Comparison of ENCODE assay signal across 8 cellular contexts in the genomic region with DNA sequence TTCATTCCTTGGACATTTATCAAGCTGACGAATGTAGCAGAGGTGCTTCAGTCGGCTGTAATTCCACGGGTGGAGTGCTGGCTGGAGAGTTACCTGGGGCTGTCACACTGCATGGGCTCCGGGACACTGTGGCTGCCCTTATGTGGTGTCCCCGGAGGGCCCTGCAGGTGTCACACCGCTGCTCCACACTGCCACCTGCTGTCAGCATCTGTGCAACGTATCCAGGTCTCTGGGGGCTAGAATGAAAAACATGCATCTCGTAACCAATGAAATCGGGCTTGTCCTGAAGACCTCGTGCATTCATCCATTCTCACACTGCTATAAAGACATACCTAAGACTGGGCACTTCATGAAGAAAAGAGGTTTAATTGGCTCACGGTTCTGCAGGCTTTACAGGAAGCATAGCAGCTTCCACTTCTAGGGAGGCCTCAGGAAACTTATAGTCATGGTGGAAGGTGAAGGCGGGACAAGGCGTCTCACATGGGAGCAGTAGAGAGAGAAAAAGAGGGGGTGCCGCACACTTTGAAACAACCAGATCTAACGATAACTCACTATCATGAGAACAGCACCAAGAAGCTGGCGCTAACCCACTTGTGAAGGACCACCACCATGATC. TPM values are rescaled to one million over a fixed set of nuclear protein-coding genes. Genes with fewer than 3 reads are reported as not detected.
A peak's percentile ranks its signal among the peaks of the same experiment; 100 is the strongest.
DNase-seq lines count a peak whose midpoint lies in the region; ATAC-seq and TF ChIP-seq lines count a peak whose summit lies in the region.

No MANE protein-coding gene starts in this region.

- dilution Hi-C loops in mammary epithelial cell (cut with HindIII; ENCODE audit: low sequenced_read_pairs) = loop anchor here (25.0 kb wide), 1 partner anchor 465 kb away; no protein-coding TSS in a partner anchor

- peaks cover 2% of the 10 kb centered on the region for H3K9me3 ChIP-seq in mammary epithelial cell (replicated peaks; ENCODE audit: insufficient read depth, low read length)

- 35% methylated on average over 14 of the region's 16 CpGs for WGBS in mammary epithelial cell (ENCODE audit: low coverage, missing lambda C conversion rate)

- no peak overlapping the region for H3K4me3 ChIP-seq in mammary epithelial cell (replicated peaks in 1 of 3; ENCODE audit: insufficient read depth in 1 of 3, low read depth in 2 of 3, low read length in 3 of 3)

- no peak overlapping the region for H3K4me3 Mint-ChIP-seq in WTC11

- H3K9me3 Mint-ChIP-seq in WTC11 = peaks cover 15% of the 10 kb centered on the region

- intact Hi-C loops in mammary epithelial cell (cut with micrococcal nuclease) = loop anchor here (1.0 to 10.0 kb wide), 3 partner anchors 122 to 305 kb away; no protein-coding TSS in a partner anchor

- H3K4me1 ChIP-seq in mammary epithelial cell (ENCODE audit: insufficient read depth, low read length) = no peaks in the 10 kb centered on the region

- no peak overlapping the region for H2AFZ ChIP-seq in mammary epithelial cell (ENCODE audit: low read depth, low read length)

- H4K20me1 ChIP-seq in mammary epithelial cell (ENCODE audit: insufficient read depth, low read length) = no peaks in the 10 kb centered on the region

- BruUV-seq in mammary epithelial cell (replicated peaks; lab: Mats Ljungman, UMichigan) = no TSS peak

- ATAC-seq in WTC11 (peak; percentile 96), GM21619 (IDR thresholded peaks at IDR 0.05; ENCODE audit: unreplicated experiment) (no peak)

- H3K9ac ChIP-seq in mammary epithelial cell (ENCODE audit: insufficient read depth, low read length) = no peak overlapping the region

- DNase-seq in NCI-H146 (lab: John Stamatoyannopoulos, UW) (peak; percentile 23), NCI-H146 treated with DMSO at 0.1 percent for 48 hours (lab: John Stamatoyannopoulos, UW; ENCODE audit: unreplicated experiment) (no peak), MV-4-11 (lab: John Stamatoyannopoulos, UW) (peak; percentile 37), WTC11 (ENCODE audit: low spot score) (peak; percentile 88), mammary epithelial cell (peak; percentile 21), kidney tubule cell (ENCODE audit: low spot score) (peak; percentile 62)
- DNase-seq in stimulated activated CD4-positive, alpha-beta T cell treated with anti-CD3 and anti-CD28 coated beads, Interleukin-4, amount 100 ng/mL, for 4 hours = peak; percentile 78 to 87

- peaks cover 9% of the 10 kb centered on the region for H3K36me3 Mint-ChIP-seq in WTC11

- no peaks in the 10 kb centered on the region for H3K79me2 ChIP-seq in mammary epithelial cell (ENCODE audit: insufficient read depth, low read length)

- H3K4me1 Mint-ChIP-seq in WTC11 = no peaks in the 10 kb centered on the region

- TF ChIP-seq CTCF in WTC11 (IDR thresholded peaks at IDR 0.05) = peak; percentile 70
- peak; percentile 82 to 93 for TF ChIP-seq CTCF in mammary epithelial cell (conservative IDR thresholded peaks at IDR 0.05 in 1 of 2, IDR thresholded peaks at IDR 0.05 in 1 of 2; ENCODE audit: extremely low read depth in 1 of 2, insufficient read depth in 1 of 2, low read depth in 1 of 2, low read length in 2 of 2)

- in situ Hi-C loops in mammary epithelial cell (cut with MboI; ENCODE audit: low sequenced_read_pairs in 2 of 2) = no loop called here

- no peaks in the 10 kb centered on the region for H3K27me3 ChIP-seq in mammary epithelial cell (ENCODE audit: insufficient read depth, low read length)

- no peak overlapping the region for H3K4me2 ChIP-seq in mammary epithelial cell (ENCODE audit: insufficient read depth, low read depth, low read length)

- H3K27ac Mint-ChIP-seq in WTC11 = no peak overlapping the region

- H3K27me3 Mint-ChIP-seq in WTC11 (ENCODE audit: low read depth) = peaks cover 18% of the 10 kb centered on the region

- CTCF ChIA-PET in WTC11 (lab: Charles Lee) (interaction anchor here (0.5 to 4.0 kb wide), 6 partner anchors 11 to 649 kb away, joined by 3 to 43 read pairs (median 4); a partner anchor contains a TSS), mammary epithelial cell (lab: Charles Lee; ENCODE audit: low non-redundant PET) (no interaction called here)

- H3K27ac ChIP-seq in mammary epithelial cell (ENCODE audit: insufficient read depth, low read depth, low read length) = no peak overlapping the region

- no peaks in the 10 kb centered on the region for H3K36me3 ChIP-seq in mammary epithelial cell (ENCODE audit: insufficient read depth, low read length)

- POLR2A ChIA-PET in WTC11 (lab: Charles Lee) = no interaction called here

TF ChIP-seq in WTC11, 78 proteins besides CTCF, POLR2A, EP300 and RAD21:
- TF ChIP-seq, protein P1, sequence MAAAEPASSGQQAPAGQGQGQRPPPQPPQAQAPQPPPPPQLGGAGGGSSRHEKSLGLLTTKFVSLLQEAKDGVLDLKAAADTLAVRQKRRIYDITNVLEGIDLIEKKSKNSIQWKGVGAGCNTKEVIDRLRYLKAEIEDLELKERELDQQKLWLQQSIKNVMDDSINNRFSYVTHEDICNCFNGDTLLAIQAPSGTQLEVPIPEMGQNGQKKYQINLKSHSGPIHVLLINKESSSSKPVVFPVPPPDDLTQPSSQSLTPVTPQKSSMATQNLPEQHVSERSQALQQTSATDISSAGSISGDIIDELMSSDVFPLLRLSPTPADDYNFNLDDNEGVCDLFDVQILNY (CRISPR knock-in tag; IDR thresholded peaks at IDR 0.05) = no peak
- TF ChIP-seq, protein P2, sequence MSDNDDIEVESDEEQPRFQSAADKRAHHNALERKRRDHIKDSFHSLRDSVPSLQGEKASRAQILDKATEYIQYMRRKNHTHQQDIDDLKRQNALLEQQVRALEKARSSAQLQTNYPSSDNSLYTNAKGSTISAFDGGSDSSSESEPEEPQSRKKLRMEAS (CRISPR knock-in tag; IDR thresholded peaks at IDR 0.05) = peak; percentile 53

RNA-seq across cellular contexts. Expression of a gene that starts 46.7 kb away (rescaled TPM):
- total RNA-seq in WTC11 (2021) = 8.5 to 14.0 TPM (median 11.8 TPM) in 3 replicates
- 1 to 10 TPM in 1 of 2 donors, under 1 TPM in 1; 0.67 to 1.0 TPM for total RNA-seq in mammary epithelial cell
- polyA plus RNA-seq in mammary epithelial cell = 0.05 TPM
- not detected for polyA minus RNA-seq in mammary epithelial cell

RNA-seq across cellular contexts. Expression of a gene that starts 54.6 kb away (rescaled TPM):
- 27.7 to 29.8 TPM (median 28.3 TPM) in 3 replicates for total RNA-seq in WTC11 (2021)
- 10 to 100 TPM in 1 of 2 donors, 1 to 10 TPM in 1; 3.7 to 15.6 TPM for total RNA-seq in mammary epithelial cell
- polyA plus RNA-seq in mammary epithelial cell = 10.7 TPM
- 8.7 TPM for polyA minus RNA-seq in mammary epithelial cell
